In the genomic region with DNA sequence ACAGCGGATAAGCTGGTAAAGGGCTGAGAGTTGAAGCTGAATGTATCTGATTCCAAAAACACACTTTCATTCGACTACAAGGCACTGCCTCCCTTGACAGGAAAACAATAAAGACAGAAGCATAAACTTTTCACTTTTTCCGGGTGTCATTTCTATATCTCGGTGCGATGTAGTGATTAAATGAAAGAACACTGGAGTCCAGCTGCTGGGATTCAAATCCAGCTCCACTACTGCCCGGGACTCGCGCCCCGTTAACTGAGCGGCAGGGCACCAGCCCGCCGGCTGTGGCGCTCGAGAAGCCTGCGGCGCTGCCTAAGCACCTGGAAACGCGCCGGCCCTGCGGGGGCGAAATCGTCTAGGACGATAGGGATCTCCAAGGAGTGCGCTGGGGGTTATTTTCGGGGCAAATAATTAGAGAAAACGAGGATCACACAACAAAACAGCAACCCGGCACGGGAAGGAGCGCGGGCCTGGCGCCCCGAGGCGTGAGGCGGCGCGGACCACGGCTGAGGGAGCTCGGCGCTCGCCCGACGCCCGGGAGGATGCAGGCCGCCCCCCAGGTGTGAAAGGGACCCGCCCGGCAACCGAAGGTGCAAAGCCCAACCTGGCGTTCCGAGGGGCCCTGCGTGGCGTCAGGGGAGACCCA, we compare ENCODE assay signal across 8 cellular contexts. TPM values are rescaled to one million over a fixed set of nuclear protein-coding genes. Genes with fewer than 3 reads are reported as not detected.
DNase-seq lines count a peak whose midpoint lies in the region; ATAC-seq and TF ChIP-seq lines count a peak whose summit lies in the region.

No MANE protein-coding gene starts in this region.

- peaks cover 42% of the 10 kb centered on the region for H3K4me1 ChIP-seq in OCI-LY1 (ENCODE audit: insufficient read depth, low read length, severe bottlenecking)

- peaks cover 42% of the 10 kb centered on the region for H3K4me1 Mint-ChIP-seq in activated T-cell treated with anti-CD3 and anti-CD28 coated beads, Interleukin-2, amount 50 U/mL, for 72 hours (ENCODE audit: low read depth)
- peaks cover 27 to 33% of the 10 kb centered on the region in 2 donors for H3K4me1 Mint-ChIP-seq in natural killer cell

- H3K9ac ChIP-seq in OCI-LY1 (ENCODE audit: low read length): peak overlapping the region; percentile 87

- H3K9me3 ChIP-seq in OCI-LY1 (ENCODE audit: low read length): no peaks in the 10 kb centered on the region

- H3K27ac ChIP-seq in OCI-LY1 (ENCODE audit: low read depth, low read length, poor library complexity, severe bottlenecking): peak overlapping the region; percentile 77

- no peaks in the 10 kb centered on the region for H4K20me1 ChIP-seq in OCI-LY1 (ENCODE audit: insufficient read depth, low read length)

- peak; percentile 82 for TF ChIP-seq CTCF in BJ (IDR thresholded peaks at IDR 0.05; ENCODE audit: insufficient read depth, low read depth, low read length)
- TF ChIP-seq CTCF in OCI-LY1 (IDR thresholded peaks at IDR 0.05; ENCODE audit: low read length): peak; percentile 67
- peak; percentile 53 for TF ChIP-seq CTCF in fibroblast of mammary gland (conservative IDR thresholded peaks at IDR 0.05; ENCODE audit: control insufficient read depth, insufficient read depth, low read depth, low read length)
- TF ChIP-seq CTCF in natural killer cell (IDR thresholded peaks at IDR 0.05): peak; percentile 46

- CTCF ChIA-PET in BJ (lab: Yijun Ruan, JAX): interaction anchor here (0.5 to 1.9 kb wide), 11 partner anchors 9 to 412 kb away, joined by 3 to 11 read pairs (median 4); no protein-coding TSS in a partner anchor

- intact Hi-C loops in natural killer cell (cut with micrococcal nuclease): no loop called here

- H2AFZ ChIP-seq in OCI-LY1 (ENCODE audit: low read length): no peak overlapping the region

- ATAC-seq in HG03439 (IDR thresholded peaks at IDR 0.05; ENCODE audit: unreplicated experiment): peak; percentile 54
- peak; percentile 66 to 68 for ATAC-seq in activated T-cell treated with anti-CD3 and anti-CD28 coated beads, Interleukin-2, amount 50 U/mL, for 72 hours (replicated peaks in 1 of 2)
- peak; percentile 54 to 65 (median 55) for ATAC-seq in natural killer cell
- peak; percentile 69 for ATAC-seq in stimulated activated naive CD8-positive, alpha-beta T cell treated with anti-CD3 and anti-CD28 coated beads, Interleukin-15, Interleukin-2, amounts not matched to agents 100 U/mL and 50 U/mL, for 24 hours

- H3K9me3 Mint-ChIP-seq in activated T-cell treated with anti-CD3 and anti-CD28 coated beads, Interleukin-2, amount 50 U/mL, for 72 hours: no peaks in the 10 kb centered on the region
- no peaks in the 10 kb centered on the region for H3K9me3 Mint-ChIP-seq in natural killer cell

- peak overlapping the region; percentile 81 for H3K4me2 ChIP-seq in OCI-LY1 (ENCODE audit: low read length)

- no peaks in the 10 kb centered on the region for H3K27me3 ChIP-seq in BJ (ENCODE audit: control insufficient read depth, insufficient read depth, low read length)
- H3K27me3 ChIP-seq in OCI-LY1 (ENCODE audit: insufficient read depth, low read length): no peaks in the 10 kb centered on the region

- H3K27ac Mint-ChIP-seq in activated T-cell treated with anti-CD3 and anti-CD28 coated beads, Interleukin-2, amount 50 U/mL, for 72 hours: peak overlapping the region; percentile 96
- H3K27ac Mint-ChIP-seq in natural killer cell: peak overlapping the region; percentile 91 to 95

- DNase-seq in BJ (ENCODE audit: low read depth) (no peak), GM19238 (ENCODE audit: insufficient read length, low spot score) (peak; percentile 33), fibroblast of mammary gland (ENCODE audit: low read depth) (peak; percentile 72), natural killer cell (peak; percentile 54)
- peak; percentile 73 to 75 for DNase-seq in activated T-cell treated with anti-CD3 and anti-CD28 coated beads, Interleukin-2, amount 50 U/mL, for 72 hours
- peak; percentile 80 for DNase-seq in stimulated activated naive CD8-positive, alpha-beta T cell treated with anti-CD3 and anti-CD28 coated beads, Interleukin-15, Interleukin-2, amounts not matched to agents 100 U/mL and 50 U/mL, for 24 hours

- H3K4me3 Mint-ChIP-seq in activated T-cell treated with anti-CD3 and anti-CD28 coated beads, Interleukin-2, amount 50 U/mL, for 72 hours: peak overlapping the region; percentile 97 to 99
- H3K4me3 Mint-ChIP-seq in natural killer cell: peak overlapping the region; percentile 98

- no peaks in the 10 kb centered on the region for H3F3A ChIP-seq in OCI-LY1 (ENCODE audit: insufficient read depth, low read length)

- POLR2A ChIA-PET in BJ (lab: Charles Lee): interaction anchor here (0.6 kb wide), 1 partner anchor 403 kb away, joined by 3 read pairs; no protein-coding TSS in a partner anchor

- H3K9me2 ChIP-seq in OCI-LY1 (ENCODE audit: low read depth, low read length): no peaks in the 10 kb centered on the region

- H3K36me3 ChIP-seq in BJ (ENCODE audit: control insufficient read depth, insufficient read depth, low read length) (no peaks in the 10 kb centered on the region), OCI-LY1 (ENCODE audit: insufficient read depth, low read length) (no peaks in the 10 kb centered on the region)

- H3K36me3 Mint-ChIP-seq in activated T-cell treated with anti-CD3 and anti-CD28 coated beads, Interleukin-2, amount 50 U/mL, for 72 hours (ENCODE audit: insufficient read depth in 2 of 2): peaks cover 0 to 3% of the 10 kb centered on the region in 2 donors
- H3K36me3 Mint-ChIP-seq in natural killer cell: no peaks in the 10 kb centered on the region

- H3K27me3 Mint-ChIP-seq in activated T-cell treated with anti-CD3 and anti-CD28 coated beads, Interleukin-2, amount 50 U/mL, for 72 hours (ENCODE audit: low read depth): no peaks in the 10 kb centered on the region
- no peaks in the 10 kb centered on the region for H3K27me3 Mint-ChIP-seq in natural killer cell (ENCODE audit: low read depth in 2 of 2)

- peaks cover 51% of the 10 kb centered on the region for H3K79me2 ChIP-seq in OCI-LY1 (ENCODE audit: insufficient read depth, low read length)

- H3K4me3 ChIP-seq in BJ (ENCODE audit: low read depth, low read length) (peak overlapping the region; percentile 97), OCI-LY1 (ENCODE audit: low read depth, low read length, poor library complexity, severe bottlenecking) (peak overlapping the region; percentile 88), fibroblast of mammary gland (ENCODE audit: control insufficient read depth, low read depth, low read length) (peak overlapping the region; percentile 82)

RNA-seq across cellular contexts. Expression of a gene that starts 0.8 kb away (rescaled TPM):
- polyA plus RNA-seq in BJ (2011; rRNA removed): 14.1 and 20.1 TPM in 2 replicates
- 14.5 and 21.7 TPM in 2 replicates for polyA minus RNA-seq in BJ (2011; rRNA and poly(A)+ RNA removed)
- total RNA-seq in activated T-cell treated with anti-CD3 and anti-CD28 coated beads, Interleukin-2, amount 50 U/mL, for 72 hours: 10 to 100 TPM; 62.8 to 76.5 TPM
- total RNA-seq in natural killer cell: 10 to 100 TPM; 55.1 to 75.7 (median 57.3) TPM

RNA-seq across cellular contexts. Expression of a gene that starts 16.8 kb away (rescaled TPM):
- 14.4 and 16.8 TPM in 2 replicates for polyA plus RNA-seq in BJ (2011; rRNA removed)
- 14.6 and 17.3 TPM in 2 replicates for polyA minus RNA-seq in BJ (2011; rRNA and poly(A)+ RNA removed)
- 10 to 100 TPM; 19.6 to 20.8 TPM for total RNA-seq in activated T-cell treated with anti-CD3 and anti-CD28 coated beads, Interleukin-2, amount 50 U/mL, for 72 hours
- 10 to 100 TPM; 20.2 to 27.9 (median 21.6) TPM for total RNA-seq in natural killer cell
